17 cellular contexts compared by ENCODE assay signal in genomic region chr18:27073404-27073830, GRCh38.
A peak's percentile ranks its signal among the peaks of the same experiment; 100 is the strongest.
DNase-seq lines count a peak whose midpoint lies in the region; ATAC-seq and TF ChIP-seq lines count a peak whose summit lies in the region.
"Had no signal": no experiment of that assay in that cellular context is flagged by ENCODE, and none has a peak within 500 bp of the region (broad histone marks: within the 10 kb centered on the region; RNA-seq: fewer than 3 reads in every experiment).

No MANE protein-coding gene starts in this region.

- POLR2A ChIA-PET in activated B cell treated with CpG ODN at 0.5 μM for 24 hours (lab: Charles Lee) = no interaction called here

- H3K9me3 Mint-ChIP-seq in activated B cell treated with CpG ODN at 0.5 μM for 24 hours = peaks cover 2% of the 10 kb centered on the region

- H3K4me3 ChIP-seq in Peyer's patch (no peak overlapping the region), esophagus muscularis mucosa (no peak overlapping the region)
- H3K4me3 ChIP-seq: MG63, testis had no signal

- H3K36me3 ChIP-seq in Peyer's patch (no peaks in the 10 kb centered on the region), esophagus muscularis mucosa (no peaks in the 10 kb centered on the region)
- H3K36me3 ChIP-seq: MG63 had no signal

- H3K27me3 ChIP-seq in Peyer's patch (no peaks in the 10 kb centered on the region), esophagus muscularis mucosa (no peaks in the 10 kb centered on the region)
- H3K27me3 ChIP-seq: MG63, testis had no signal

- H3K27me3 Mint-ChIP-seq in activated B cell treated with CpG ODN at 0.5 μM for 24 hours = no peaks in the 10 kb centered on the region
- H3K27me3 Mint-ChIP-seq: activated CD8-positive, alpha-beta memory T cell treated with anti-CD3 and anti-CD28 coated beads, Interleukin-2, amount 10 ng/mL, durations not matched to agents 7 days and 5 days; CD4-positive, alpha-beta memory T cell; effector memory CD8-positive, alpha-beta T cell had no signal

- H3K4me1 Mint-ChIP-seq in activated B cell treated with CpG ODN at 0.5 μM for 24 hours = no peaks in the 10 kb centered on the region
- H3K4me1 Mint-ChIP-seq: activated CD8-positive, alpha-beta memory T cell treated with anti-CD3 and anti-CD28 coated beads, Interleukin-2, amount 10 ng/mL, durations not matched to agents 7 days and 5 days; CD4-positive, alpha-beta memory T cell had no signal

- H3K27ac Mint-ChIP-seq in activated B cell treated with CpG ODN at 0.5 μM for 24 hours = no peak overlapping the region
- H3K27ac Mint-ChIP-seq: activated CD8-positive, alpha-beta memory T cell treated with anti-CD3 and anti-CD28 coated beads, Interleukin-2, amount 10 ng/mL, durations not matched to agents 7 days and 5 days; CD4-positive, alpha-beta memory T cell; effector memory CD8-positive, alpha-beta T cell had no signal

- no peak for TF ChIP-seq EP300 in esophagus muscularis mucosa (IDR thresholded peaks at IDR 0.05)

- DNase-seq in activated B cell treated with CpG ODN at 0.5 μM for 24 hours (no peak), NOMO-1 treated with DMSO at 0.1 percent for 48 hours (lab: John Stamatoyannopoulos, UW; ENCODE audit: unreplicated experiment) (no peak), Peyer's patch (no peak), NCI-H774 (lab: John Stamatoyannopoulos, UW) (no peak), esophagus muscularis mucosa (ENCODE audit: extremely low spot score) (no peak)
- DNase-seq: activated CD8-positive, alpha-beta memory T cell treated with anti-CD3 and anti-CD28 coated beads, Interleukin-2, amount 10 ng/mL, durations not matched to agents 7 days and 5 days; CD4-positive, alpha-beta memory T cell; effector memory CD8-positive, alpha-beta T cell; hippocampal formation; MG63; midbrain; NCI-H82; T-helper 2 cell; testis had no signal

- no peak for TF ChIP-seq POLR2A in Peyer's patch (IDR thresholded peaks at IDR 0.05)
- TF ChIP-seq POLR2A in esophagus muscularis mucosa (IDR thresholded peaks at IDR 0.05; ENCODE audit: low read depth) = no peak

- no peaks in the 10 kb centered on the region for H3K9me3 ChIP-seq in Peyer's patch
- H3K9me3 ChIP-seq in esophagus muscularis mucosa = no peaks in the 10 kb centered on the region
- H3K9me3 ChIP-seq: MG63, testis had no signal

- no peak overlapping the region for H3K27ac ChIP-seq in Peyer's patch
- H3K27ac ChIP-seq in esophagus muscularis mucosa (replicated peaks in 1 of 4) = no peak overlapping the region
- H3K27ac ChIP-seq: testis had no signal

- CTCF ChIA-PET in activated B cell treated with CpG ODN at 0.5 μM for 24 hours (lab: Charles Lee) = no interaction called here

- 91% methylated on average over 5 of the region's 5 CpGs for WGBS in esophagus muscularis mucosa

- intact Hi-C loops in activated B cell treated with CpG ODN at 0.5 μM for 24 hours (cut with micrococcal nuclease) (no loop called here), esophagus muscularis mucosa (cut with DNase I) (no loop called here)

- TF ChIP-seq CTCF in activated B cell treated with CpG ODN at 0.5 μM for 24 hours (IDR thresholded peaks at IDR 0.05) (no peak), Peyer's patch (IDR thresholded peaks at IDR 0.05) (no peak), esophagus muscularis mucosa (IDR thresholded peaks at IDR 0.05) (no peak)

- H3K36me3 Mint-ChIP-seq in activated B cell treated with CpG ODN at 0.5 μM for 24 hours (ENCODE audit: low read depth) = no peaks in the 10 kb centered on the region
- H3K36me3 Mint-ChIP-seq: activated CD8-positive, alpha-beta memory T cell treated with anti-CD3 and anti-CD28 coated beads, Interleukin-2, amount 10 ng/mL, durations not matched to agents 7 days and 5 days; CD4-positive, alpha-beta memory T cell had no signal

- peak; percentile 99 for ATAC-seq in GM18868 (IDR thresholded peaks at IDR 0.05; ENCODE audit: unreplicated experiment)
- ATAC-seq in GM21529 (IDR thresholded peaks at IDR 0.05; ENCODE audit: unreplicated experiment) = peak; percentile 93
- peak; percentile 91 for ATAC-seq in HG03095 (IDR thresholded peaks at IDR 0.05; ENCODE audit: unreplicated experiment)
- ATAC-seq in activated B cell treated with CpG ODN at 0.5 μM for 24 hours (ENCODE audit: low read depth) = peak; percentile 54
- ATAC-seq: activated CD8-positive, alpha-beta memory T cell treated with anti-CD3 and anti-CD28 coated beads, Interleukin-2, amount 10 ng/mL, durations not matched to agents 7 days and 5 days; effector memory CD8-positive, alpha-beta T cell had no signal

- no peaks in the 10 kb centered on the region for H3K4me1 ChIP-seq in Peyer's patch
- H3K4me1 ChIP-seq in esophagus muscularis mucosa = no peaks in the 10 kb centered on the region
- H3K4me1 ChIP-seq: testis had no signal

- no peak overlapping the region for H3K4me3 Mint-ChIP-seq in activated B cell treated with CpG ODN at 0.5 μM for 24 hours
- H3K4me3 Mint-ChIP-seq: activated CD8-positive, alpha-beta memory T cell treated with anti-CD3 and anti-CD28 coated beads, Interleukin-2, amount 10 ng/mL, durations not matched to agents 7 days and 5 days; CD4-positive, alpha-beta memory T cell; effector memory CD8-positive, alpha-beta T cell had no signal
